ENCODE assay signal across 9 cellular contexts in genomic region chr14:71130491-71131179, GRCh38.
DNase-seq lines count a peak whose midpoint lies in the region; ATAC-seq and TF ChIP-seq lines count a peak whose summit lies in the region.
"Had no signal": no experiment of that assay in that cellular context is flagged by ENCODE, and none has a peak within 500 bp of the region (broad histone marks: within the 10 kb centered on the region; RNA-seq: fewer than 3 reads in every experiment).

No MANE protein-coding gene starts in this region.

- no peaks in the 10 kb centered on the region for H3K9me3 Mint-ChIP-seq in osteocyte (ENCODE audit: unreplicated experiment)

- H3K4me3 ChIP-seq in GM23248 = peak overlapping the region; percentile 62
- peak overlapping the region; percentile 23; the same call in 1 of the 2 replicates for H3K4me3 ChIP-seq in PC-9
- H3K4me3 ChIP-seq in coronary artery = peak overlapping the region; percentile 35
- no peak overlapping the region for H3K4me3 ChIP-seq in testis

- H3K27ac Mint-ChIP-seq in osteocyte (ENCODE audit: unreplicated experiment) = no peak overlapping the region

- H2AFZ ChIP-seq in GM23248 = peak overlapping the region; percentile 79
- H2AFZ ChIP-seq in PC-9 = peak overlapping the region; percentile 45; the same call in 1 of the 2 replicates

- WGBS in GM23248 (ENCODE audit: low coverage in 1 of 2, low lambda C conversion rate in 2 of 2, missing lambda C conversion rate in 2 of 2), 2 experiments = 21 to 27% methylated on average over 11 of the region's 11 CpGs
- WGBS in testis, 2 donors = 69% methylated on average over 11 of the region's 11 CpGs

- DNase-seq in GM23248 (peak; percentile 75), PC-9 (peak; percentile 55 to 83), coronary artery (ENCODE audit: low spot score) (no peak), osteocyte (ENCODE audit: extremely low spot score, unreplicated experiment) (peak; percentile 27), GM10266 (ENCODE audit: extremely low spot score) (no peak), testis (no peak)
- DNase-seq in NK-92 treated with Interleukin-12 subunit alpha and Interleukin-12 subunit beta, amount 100 ng/mL, for 24 hours (lab: John Stamatoyannopoulos, UW) = no peak
- DNase-seq: NCI-H748 treated with DMSO at 0.1 percent for 48 hours had no signal

- H3K4me1 Mint-ChIP-seq in osteocyte (ENCODE audit: unreplicated experiment) = no peaks in the 10 kb centered on the region

- CTCF ChIA-PET in PC-9 (lab: Charles Lee) = interaction anchor here (0.6 kb wide), 1 partner anchor 16 kb away, joined by 17 read pairs; no protein-coding TSS in a partner anchor

- H3F3A ChIP-seq in GM23248 (ENCODE audit: insufficient read depth) (peaks cover 15% of the 10 kb centered on the region), PC-9 (ENCODE audit: insufficient read depth, low read depth) (peaks cover 16% of the 10 kb centered on the region; the same call in 1 of the 2 replicates)

- peak overlapping the region; percentile 67 for H3K27ac ChIP-seq in GM23248
- H3K27ac ChIP-seq in PC-9 = peak overlapping the region; percentile 74
- H3K27ac ChIP-seq in coronary artery = no peak overlapping the region
- no peak overlapping the region for H3K27ac ChIP-seq in testis

- no peaks in the 10 kb centered on the region for H3K27me3 ChIP-seq in GM23248 (replicated peaks; ENCODE audit: insufficient read depth)
- no peaks in the 10 kb centered on the region for H3K27me3 ChIP-seq in PC-9 (ENCODE audit: insufficient read depth, low read depth)
- H3K27me3 ChIP-seq in testis = no peaks in the 10 kb centered on the region

- H3K4me2 ChIP-seq in GM23248 (ENCODE audit: unreplicated experiment) (peak overlapping the region; percentile 85), PC-9 (peak overlapping the region; percentile 71)

- in situ Hi-C loops in GM23248 (cut with MboI) = loop anchor here (25.0 kb wide), 1 partner anchor 632 kb away; no protein-coding TSS in a partner anchor

- TF ChIP-seq CTCF in PC-9 (conservative IDR thresholded peaks at IDR 0.05) (no peak), coronary artery (IDR thresholded peaks at IDR 0.05) (no peak), osteocyte (IDR thresholded peaks at IDR 0.05) (no peak), GM10266 (IDR thresholded peaks at IDR 0.05; ENCODE audit: control insufficient read depth, insufficient read depth, low read depth, missing control alignments) (no peak), testis (IDR thresholded peaks at IDR 0.05) (no peak)

- H4K20me1 ChIP-seq in GM23248 (ENCODE audit: insufficient read depth) = no peaks in the 10 kb centered on the region
- no peaks in the 10 kb centered on the region for H4K20me1 ChIP-seq in PC-9 (ENCODE audit: insufficient read depth)

- POLR2A ChIA-PET in PC-9 (lab: Charles Lee; ENCODE audit: unreplicated experiment) = no interaction called here

- no peaks in the 10 kb centered on the region for H3K36me3 Mint-ChIP-seq in osteocyte (ENCODE audit: unreplicated experiment)

- H3K27me3 Mint-ChIP-seq in osteocyte (ENCODE audit: unreplicated experiment) = no peaks in the 10 kb centered on the region

- no peak for TF ChIP-seq POLR2A in testis (IDR thresholded peaks at IDR 0.05)

- H3K36me3 ChIP-seq in GM23248 (ENCODE audit: low read depth) = no peaks in the 10 kb centered on the region
- no peaks in the 10 kb centered on the region for H3K36me3 ChIP-seq in PC-9 (ENCODE audit: low read depth)
- no peaks in the 10 kb centered on the region for H3K36me3 ChIP-seq in testis (ENCODE audit: low read depth, missing control alignments)

- H3K79me2 ChIP-seq in GM23248 (ENCODE audit: insufficient read depth) (no peaks in the 10 kb centered on the region), PC-9 (ENCODE audit: low read depth) (no peaks in the 10 kb centered on the region)

- H3K9me3 ChIP-seq in GM23248 (ENCODE audit: low read depth) (no peaks in the 10 kb centered on the region), PC-9 (ENCODE audit: insufficient read depth, low read depth) (no peaks in the 10 kb centered on the region; the same call in 1 of the 2 replicates), testis (no peaks in the 10 kb centered on the region)

- no peak for ATAC-seq in GM18498 (IDR thresholded peaks at IDR 0.05; ENCODE audit: unreplicated experiment)

- H3K4me3 Mint-ChIP-seq in osteocyte (ENCODE audit: unreplicated experiment) = no peak overlapping the region

- H3K9ac ChIP-seq in GM23248 = peak overlapping the region; percentile 56

- no TSS peak for BruUV-seq in PC-9 (replicated peaks; lab: Mats Ljungman, UMichigan)

- H3K9me2 ChIP-seq in GM23248 (ENCODE audit: insufficient read depth) (no peaks in the 10 kb centered on the region), PC-9 (ENCODE audit: insufficient read depth) (no peaks in the 10 kb centered on the region)

- intact Hi-C loops in PC-9 (cut with micrococcal nuclease; ENCODE audit: unreplicated experiment) (no loop called here), testis (cut with DNase I; ENCODE audit: low total_unique reads) (no loop called here)

- H3K4me1 ChIP-seq in GM23248 (ENCODE audit: insufficient read depth) (peaks cover 19% of the 10 kb centered on the region), PC-9 (replicated peaks; ENCODE audit: insufficient read depth) (peaks cover 20% of the 10 kb centered on the region), testis (no peaks in the 10 kb centered on the region)

Comparison
In these comparisons a context has a peak if more than half of its experiments do, and no peak if none do; other contexts are left out.
1. DNase-seq: peak in GM23248 (single experiment), PC-9 (2 of 2) and osteocyte (single experiment); none in coronary artery (single experiment), NK-92 treated with Interleukin-12 subunit alpha and Interleukin-12 subunit beta, amount 100 ng/mL, for 24 hours (single experiment), GM10266 (single experiment) and testis (single experiment).
2. H3K27ac ChIP-seq: peak in GM23248 (single experiment) and PC-9 (single experiment); none in coronary artery (0 of 2) and testis (0 of 2).
3. H3K4me3 ChIP-seq: peak in GM23248 (single experiment), PC-9 (single experiment) and coronary artery (single experiment); none in testis (0 of 2).